ENCODE assay signal across 24 cellular contexts in genomic region chr2:173659522-173659921, GRCh38.
"Had no signal": no experiment of that assay in that cellular context is flagged by ENCODE, and none has a peak within 500 bp of the region (broad histone marks: within the 10 kb centered on the region; RNA-seq: fewer than 3 reads in every experiment).

No MANE protein-coding gene starts in this region.

- H3K4me1 ChIP-seq: breast epithelium, pancreas, spleen, upper lobe of right lung had no signal

- DNase-seq: activated CD4-positive, alpha-beta T cell treated with anti-CD3 and anti-CD28 coated beads, Interleukin-2, amount 50 U/mL, for 1 hour; activated CD4-positive, CD25-positive, alpha-beta regulatory T cell treated with anti-CD3 and anti-CD28 coated beads, Interleukin-2, amount 50 U/mL, for 72 hours; activated CD8-positive, alpha-beta memory T cell treated with anti-CD3 and anti-CD28 coated beads, Interleukin-2, amount 50 U/mL, for 4 hours; activated effector memory CD4-positive, alpha-beta T cell treated with Interleukin-2 at 50 U/mL for 16 hours; activated naive CD4-positive, alpha-beta T cell treated with anti-CD3 and anti-CD28 coated beads, Interleukin-2, amount 10 ng/mL, durations not matched to agents 7 days and 5 days; activated naive CD8-positive, alpha-beta T cell treated with anti-CD3 and anti-CD28 coated beads, Interleukin-2, amount 50 U/mL, for 24 hours; activated T-cell treated with anti-CD3 and anti-CD28 coated beads, Interleukin-2, amount 50 U/mL, for 48 hours; aorta; cortex of kidney; effector CD8-positive, alpha-beta T cell; left ventricle myocardium superior; mucosa of descending colon; naive thymus-derived CD4-positive, alpha-beta T cell; pancreas; spleen; stimulated activated CD4-positive, alpha-beta T cell treated with anti-CD3 and anti-CD28 coated beads, Interleukin-4, amount 100 ng/mL, for 4 hours; stimulated activated naive B cell treated with anti-CD40 and anti-IgM and Interleukin-4, amounts not matched to agents 10 μg/mL and 1 μg/mL and 100 μg/mL, for 72 hours; T-helper 17 cell; upper lobe of right lung had no signal

- ATAC-seq: activated naive CD8-positive, alpha-beta T cell treated with anti-CD3 and anti-CD28 coated beads, Interleukin-2, amount 50 U/mL, for 24 hours; left ventricle myocardium superior; mucosa of descending colon; naive thymus-derived CD4-positive, alpha-beta T cell; pancreas; sciatic nerve; stimulated activated naive B cell treated with anti-CD40 and anti-IgM and Interleukin-4, amounts not matched to agents 10 μg/mL and 1 μg/mL and 100 μg/mL, for 72 hours; T-helper 17 cell; upper lobe of right lung had no signal

- H3K4me3 ChIP-seq: breast epithelium, esophagus muscularis mucosa, mucosa of descending colon, pancreas, spleen, upper lobe of right lung had no signal

- H3K27ac ChIP-seq: breast epithelium, esophagus muscularis mucosa, neutrophil, pancreas, spleen, upper lobe of right lung, VCaP had no signal

- H3K36me3 ChIP-seq: breast epithelium, esophagus muscularis mucosa, neutrophil, pancreas, spleen, upper lobe of right lung had no signal

- H3K27me3 ChIP-seq: breast epithelium, pancreas, spleen, upper lobe of right lung had no signal

- H3K9me3 ChIP-seq: breast epithelium, esophagus muscularis mucosa, mucosa of descending colon, neutrophil, pancreas, spleen, upper lobe of right lung had no signal
